In the genomic region with DNA sequence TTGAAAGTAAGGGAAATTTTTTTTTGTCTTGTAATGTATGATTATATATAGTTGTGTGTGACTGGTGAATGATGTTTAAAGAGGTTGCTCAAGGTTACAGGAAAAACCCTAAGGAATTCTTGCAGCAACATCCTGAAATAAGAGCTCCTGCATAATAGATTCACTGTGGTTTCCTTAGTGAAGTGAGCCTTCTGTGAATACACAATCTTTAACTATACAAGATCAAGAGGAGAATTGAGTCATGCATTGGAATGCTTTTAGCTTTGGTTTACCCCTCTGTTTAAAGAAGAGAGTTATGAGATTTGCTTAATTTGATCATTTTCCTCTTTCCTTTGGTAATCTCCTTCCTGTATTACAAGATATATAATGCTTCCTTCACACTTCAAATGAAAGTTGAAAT, we compare ENCODE assay signal across 12 cellular contexts.
DNase-seq lines count a peak whose midpoint lies in the region; ATAC-seq and TF ChIP-seq lines count a peak whose summit lies in the region.
"Had no signal": no experiment of that assay in that cellular context is flagged by ENCODE, and none has a peak within 500 bp of the region (broad histone marks: within the 10 kb centered on the region; RNA-seq: fewer than 3 reads in every experiment).

No MANE protein-coding gene starts in this region.

- H3K27me3 Mint-ChIP-seq in endodermal cell (ENCODE audit: insufficient read depth) (no peaks in the 10 kb centered on the region), neural crest cell (ENCODE audit: low read depth) (no peaks in the 10 kb centered on the region)

- H3K9me3 Mint-ChIP-seq in endodermal cell (no peaks in the 10 kb centered on the region), neural crest cell (peaks cover 9% of the 10 kb centered on the region)
- H3K9me3 Mint-ChIP-seq: activated T-helper 1 cell treated with anti-CD3 and anti-CD28 coated beads, Interleukin-12 subunit alpha, Interleukin-12 subunit beta, Interleukin-2, Interleukin-4 antibody, amounts not matched to agents 30 ng/mL and 10 ng/mL and 1 ng/mL, durations not matched to agents 14 hours and 24 hours and 36 hours had no signal

- H3K27ac ChIP-seq in endodermal cell (ENCODE audit: low read depth, low read length), result peak overlapping the region; percentile 68
- H3K27ac ChIP-seq in upper lobe of left lung, result no peak overlapping the region
- H3K27ac ChIP-seq: ovary, tibial artery had no signal

- H3K4me1 ChIP-seq in endodermal cell (ENCODE audit: control insufficient read depth, insufficient read depth, low read length) (peaks cover 4% of the 10 kb centered on the region), upper lobe of left lung (no peaks in the 10 kb centered on the region)
- H3K4me1 ChIP-seq: tibial artery had no signal

- no peak overlapping the region for H3K9ac ChIP-seq in endodermal cell (ENCODE audit: extremely low read depth, low read length, poor library complexity, severe bottlenecking)

- no peak for TF ChIP-seq CTCF in endodermal cell (conservative IDR thresholded peaks at IDR 0.05)
- TF ChIP-seq CTCF in neural crest cell (conservative IDR thresholded peaks at IDR 0.05), result no peak
- no peak for TF ChIP-seq CTCF in upper lobe of left lung (IDR thresholded peaks at IDR 0.05)

- H3K4me1 Mint-ChIP-seq in endodermal cell, result peaks cover 12% of the 10 kb centered on the region
- H3K4me1 Mint-ChIP-seq in neural crest cell, result peaks cover 39% of the 10 kb centered on the region

- no peaks in the 10 kb centered on the region for H3K9me3 ChIP-seq in endodermal cell (ENCODE audit: control insufficient read depth, low read length)
- H3K9me3 ChIP-seq in upper lobe of left lung, result no peaks in the 10 kb centered on the region
- H3K9me3 ChIP-seq: HAP-1, ovary, tibial artery had no signal

- no peak for ATAC-seq in upper lobe of left lung (ENCODE audit: low FRiP score in 2 of 2)

- H3K4me3 Mint-ChIP-seq in endodermal cell (no peak overlapping the region), neural crest cell (no peak overlapping the region)
- H3K4me3 Mint-ChIP-seq: activated T-helper 1 cell treated with anti-CD3 and anti-CD28 coated beads, Interleukin-12 subunit alpha, Interleukin-12 subunit beta, Interleukin-2, Interleukin-4 antibody, amounts not matched to agents 30 ng/mL and 10 ng/mL and 1 ng/mL, durations not matched to agents 14 hours and 24 hours and 36 hours had no signal

- H3K27ac Mint-ChIP-seq in endodermal cell (no peak overlapping the region), neural crest cell (ENCODE audit: unreplicated experiment) (peak overlapping the region; percentile 60)
- H3K27ac Mint-ChIP-seq: activated T-helper 1 cell treated with anti-CD3 and anti-CD28 coated beads, Interleukin-12 subunit alpha, Interleukin-12 subunit beta, Interleukin-2, Interleukin-4 antibody, amounts not matched to agents 30 ng/mL and 10 ng/mL and 1 ng/mL, durations not matched to agents 14 hours and 24 hours and 36 hours had no signal

- H3K4me3 ChIP-seq in endodermal cell (ENCODE audit: low read length) (no peak overlapping the region), upper lobe of left lung (no peak overlapping the region)
- H3K4me3 ChIP-seq: HAP-1, ovary, tibial artery had no signal

- TF ChIP-seq EP300 in upper lobe of left lung (IDR thresholded peaks at IDR 0.05), result no peak

- H3K36me3 ChIP-seq in endodermal cell (ENCODE audit: control insufficient read depth, insufficient read depth, low read length), result no peaks in the 10 kb centered on the region
- H3K36me3 ChIP-seq in upper lobe of left lung, result no peaks in the 10 kb centered on the region
- H3K36me3 ChIP-seq: HAP-1, ovary, tibial artery had no signal

- no peak for TF ChIP-seq POLR2A in upper lobe of left lung (IDR thresholded peaks at IDR 0.05)

- H3K27me3 ChIP-seq in endodermal cell (ENCODE audit: control insufficient read depth, insufficient read depth, low read length, poor library complexity, severe bottlenecking), result no peaks in the 10 kb centered on the region
- H3K27me3 ChIP-seq in upper lobe of left lung, result no peaks in the 10 kb centered on the region
- H3K27me3 ChIP-seq: ovary, tibial artery had no signal

- H3K36me3 Mint-ChIP-seq in endodermal cell (ENCODE audit: low read depth), result no peaks in the 10 kb centered on the region
- H3K36me3 Mint-ChIP-seq in neural crest cell (ENCODE audit: low read depth), result no peaks in the 10 kb centered on the region

- DNase-seq in EH (ENCODE audit: low read depth), result peak; percentile 44
- DNase-seq in NCI-H2107 treated with DMSO at 0.1 percent for 48 hours (lab: John Stamatoyannopoulos, UW; ENCODE audit: unreplicated experiment), result peak; percentile 24
- DNase-seq in endodermal cell, result no peak
- DNase-seq in neural crest cell (ENCODE audit: low read depth, low spot score), result no peak
- DNase-seq in activated CD4-positive, alpha-beta T cell treated with anti-CD3 and anti-CD28 coated beads for 48 hours, result no peak
- DNase-seq in NCI-H187 treated with DMSO at 0.1 percent for 48 hours (lab: John Stamatoyannopoulos, UW), result no peak
- no peak for DNase-seq in upper lobe of left lung
- no peak for DNase-seq in medulla oblongata (ENCODE audit: extremely low spot score)
- DNase-seq: ovary, tibial artery had no signal

Comparison
In these comparisons a context has a peak if more than half of its experiments do, and no peak if none do; other contexts are left out.
1. DNase-seq: peak in EH (single experiment) and NCI-H2107 treated with DMSO at 0.1 percent for 48 hours (single experiment); none in endodermal cell (single experiment), neural crest cell (single experiment), activated CD4-positive, alpha-beta T cell treated with anti-CD3 and anti-CD28 coated beads for 48 hours (single experiment), NCI-H187 treated with DMSO at 0.1 percent for 48 hours (single experiment), upper lobe of left lung (0 of 2) and medulla oblongata (single experiment).